ENCODE assay signal across 1 cellular context in genomic region chr2:69567909-69568300, GRCh38.
TF ChIP-seq lines count a peak whose summit lies in the region.

No MANE protein-coding gene starts in this region.

TF ChIP-seq in GM23338, 12 proteins besides CTCF, POLR2A, EP300 and RAD21 (continued from another document):
- TF ChIP-seq ZNF462 (CRISPR knock-in tag; IDR thresholded peaks at IDR 0.05), result no peak
- TF ChIP-seq NANOG (IDR thresholded peaks at IDR 0.05; ENCODE audit: borderline replicate concordance), result no peak
- TF ChIP-seq CREB1 (CRISPR knock-in tag; IDR thresholded peaks at IDR 0.05; ENCODE audit: low read depth), result no peak
